8 cellular contexts compared by ENCODE assay signal in the genomic region with DNA sequence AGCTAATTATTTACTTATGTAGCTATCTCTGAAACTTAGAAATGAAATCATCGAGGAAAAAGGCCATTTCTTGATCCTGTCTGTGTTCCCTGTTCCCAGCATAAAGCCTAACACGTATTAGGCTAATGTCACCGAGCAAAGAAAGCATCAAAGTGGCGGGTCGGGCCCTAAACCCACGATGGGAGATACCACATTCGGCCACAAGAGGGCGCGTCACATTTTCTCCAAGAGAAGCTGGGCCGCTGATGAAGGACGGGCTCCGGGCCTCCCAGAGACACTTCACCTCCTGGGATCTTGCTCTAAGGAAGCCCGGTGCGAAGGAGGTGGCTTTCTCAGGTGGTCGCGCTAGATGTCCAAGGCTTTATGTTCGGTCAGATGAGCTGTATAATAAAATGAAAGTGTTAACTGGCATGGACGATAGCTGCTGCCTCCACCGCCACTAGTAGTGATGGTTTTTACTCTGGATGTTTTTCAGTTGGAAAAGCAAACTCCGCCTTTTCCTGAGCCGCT. TPM values are rescaled to one million over a fixed set of nuclear protein-coding genes. Genes with fewer than 3 reads are reported as not detected.
DNase-seq lines count a peak whose midpoint lies in the region; ATAC-seq, FAIRE-seq and TF ChIP-seq lines count a peak whose summit lies in the region.

No MANE protein-coding gene starts in this region.

- no peaks in the 10 kb centered on the region for H3K27me3 Mint-ChIP-seq in Calu3 (ENCODE audit: unreplicated experiment)
- H3K27me3 Mint-ChIP-seq in immature natural killer cell (ENCODE audit: low read depth in 3 of 3) = peaks cover 6 to 13% (median 11%) of the 10 kb centered on the region in 3 donors

- H3K36me3 Mint-ChIP-seq in Calu3 (ENCODE audit: insufficient read depth, unreplicated experiment) (peaks cover 69% of the 10 kb centered on the region), immature natural killer cell (peaks cover 4 to 7% (median 4%) of the 10 kb centered on the region in 3 donors)

- BruUV-seq in Calu3 (replicated peaks; lab: Mats Ljungman, UMichigan) = no TSS peak

- H3K27ac Mint-ChIP-seq in Calu3 (ENCODE audit: unreplicated experiment) = peak overlapping the region; percentile 89
- peak overlapping the region; percentile 82 to 98 (median 97) for H3K27ac Mint-ChIP-seq in immature natural killer cell

- peak; percentile 95 for DNase-seq in Calu3
- DNase-seq in NCI-H2171 (lab: John Stamatoyannopoulos, UW) = peak; percentile 67
- DNase-seq in WERI-Rb-1 = peak; percentile 95
- peak; percentile 77 for DNase-seq in bronchial epithelial cell (ENCODE audit: low read depth)
- peak; percentile 82 to 84 (median 82) for DNase-seq in immature natural killer cell
- DNase-seq in small intestine = peak; percentile 91

- H3K9me3 Mint-ChIP-seq in Calu3 (ENCODE audit: low read depth, unreplicated experiment) (no peaks in the 10 kb centered on the region), immature natural killer cell (no peaks in the 10 kb centered on the region)

- peak overlapping the region; percentile 90 for H3K4me3 ChIP-seq in WERI-Rb-1 (ENCODE audit: low read depth, low read length)
- peak overlapping the region; percentile 65 for H3K4me3 ChIP-seq in bronchial epithelial cell (ENCODE audit: low read depth, low read length)
- peak overlapping the region; percentile 42 to 52 for H3K4me3 ChIP-seq in small intestine (ENCODE audit: low read depth in 1 of 2, low read length in 2 of 2)

- H3K27ac ChIP-seq in WERI-Rb-1 = peak overlapping the region; percentile 14
- H3K27ac ChIP-seq in small intestine (ENCODE audit: low read depth in 1 of 2, low read length in 1 of 2) = peak overlapping the region; percentile 20 to 82

- peaks cover 42% of the 10 kb centered on the region for H3K4me1 Mint-ChIP-seq in Calu3 (ENCODE audit: low read depth, unreplicated experiment)
- H3K4me1 Mint-ChIP-seq in immature natural killer cell = peaks cover 34 to 45% of the 10 kb centered on the region in 2 donors

- WGBS in small intestine, 3 donors = 0% methylated on average over 21 of the region's 21 CpGs

- FAIRE-seq in bronchial epithelial cell (lab: Jason Lieb, UNC) (no peak), small intestine (lab: Jason Lieb, UNC) (no peak)

- H3K36me3 ChIP-seq in WERI-Rb-1 (peaks cover 15% of the 10 kb centered on the region), bronchial epithelial cell (ENCODE audit: control insufficient read depth, insufficient read depth, low read length) (peaks cover 5% of the 10 kb centered on the region), small intestine (ENCODE audit: control insufficient read depth in 2 of 2, insufficient read depth in 2 of 2, low read length in 2 of 2) (peaks cover 0 to 12% of the 10 kb centered on the region in 2 donors)

- ATAC-seq in HG02623 (IDR thresholded peaks at IDR 0.05; ENCODE audit: unreplicated experiment) (peak; percentile 25), HG02981 (IDR thresholded peaks at IDR 0.05; ENCODE audit: unreplicated experiment) (no peak)

- H3K9me3 ChIP-seq in WERI-Rb-1 (ENCODE audit: severe bottlenecking) (no peaks in the 10 kb centered on the region), small intestine (ENCODE audit: control insufficient read depth, low read depth) (no peaks in the 10 kb centered on the region)

- peaks cover 2 to 5% of the 10 kb centered on the region in 2 donors for H3K4me1 ChIP-seq in small intestine (ENCODE audit: control insufficient read depth in 2 of 2, insufficient read depth in 1 of 2, low read depth in 1 of 2, low read length in 1 of 2)

- CTCF ChIA-PET in Calu3 (lab: Charles Lee) = interaction anchor here (0.6 to 3.8 kb wide), 30 partner anchors 10 to 1881 kb away, joined by 3 to 34 read pairs (median 5); a partner anchor contains a TSS

- intact Hi-C loops in Calu3 (cut with micrococcal nuclease; ENCODE audit: unreplicated experiment) = loop anchor here (2.0 to 5.0 kb wide), 3 partner anchors 37 to 203 kb away; a partner anchor contains a TSS

- peak overlapping the region; percentile 90 for H3K4me3 Mint-ChIP-seq in Calu3 (ENCODE audit: low read depth, unreplicated experiment)
- peak overlapping the region; percentile 96 to 100 (median 99) for H3K4me3 Mint-ChIP-seq in immature natural killer cell

- TF ChIP-seq CTCF in Calu3 (IDR thresholded peaks at IDR 0.05; ENCODE audit: unreplicated experiment) (peak; percentile 97), WERI-Rb-1 (IDR thresholded peaks at IDR 0.05; ENCODE audit: low read depth, low read length) (peak; percentile 91), bronchial epithelial cell (IDR thresholded peaks at IDR 0.05; ENCODE audit: insufficient read depth, low read length, severe bottlenecking) (peak; percentile 85)

- H3K27me3 ChIP-seq in WERI-Rb-1 (ENCODE audit: insufficient read depth, low read depth, severe bottlenecking) = no peaks in the 10 kb centered on the region
- no peaks in the 10 kb centered on the region for H3K27me3 ChIP-seq in bronchial epithelial cell (ENCODE audit: control insufficient read depth, insufficient read depth, low read length)
- no peaks in the 10 kb centered on the region for H3K27me3 ChIP-seq in small intestine (ENCODE audit: control insufficient read depth in 2 of 2, insufficient read depth in 2 of 2, low read length in 2 of 2)

RNA-seq across cellular contexts. Expression of a gene that starts 0.9 kb away (rescaled TPM):
- total RNA-seq in Calu3 (2022) = 29.5 and 39.1 TPM in 2 replicates
- 0.79 and 3.5 TPM in 2 replicates for total RNA-seq in bronchial epithelial cell
- 10 to 100 TPM; 36.5 to 54.5 (median 43.8) TPM for polyA plus RNA-seq in immature natural killer cell
- 10 to 100 TPM; 27.2 to 39.6 (median 34.0) TPM for polyA plus RNA-seq in small intestine

RNA-seq across cellular contexts. Expression of a gene that starts 35.7 kb away (rescaled TPM):
- total RNA-seq in Calu3 (2022) (not detected in 2 replicates), bronchial epithelial cell (under 0.01 and 0.26 TPM in 2 replicates)
- polyA plus RNA-seq in immature natural killer cell (1 to 10 TPM in 1 of 3 donors, not detected in 2; 1.2 TPM), small intestine (1 to 10 TPM in 1 of 3 donors, under 1 TPM in 2; 0.54 to 2.1 (median 0.67) TPM)

RNA-seq across cellular contexts. Expression of a gene that starts 38.4 kb away (rescaled TPM):
- total RNA-seq in Calu3 (2022) (539 and 709 TPM in 2 replicates), bronchial epithelial cell (413 and 633 TPM in 2 replicates)
- polyA plus RNA-seq in immature natural killer cell (1 to 10 TPM in 1 of 3 donors, under 1 TPM in 1, not detected in 1; 0.54 to 1.1 TPM), small intestine (10 to 100 TPM; 53.5 to 96.4 (median 75.7) TPM)

RNA-seq across cellular contexts. Expression of a gene that starts 56.2 kb away (rescaled TPM):
- total RNA-seq in Calu3 (2022) (74.3 and 89.7 TPM in 2 replicates), bronchial epithelial cell (16.6 and 17.4 TPM in 2 replicates)
- polyA plus RNA-seq in immature natural killer cell (1 to 10 TPM in 1 of 3 donors, under 1 TPM in 2; 0.25 to 2.0 (median 0.66) TPM), small intestine (10 to 100 TPM; 14.1 to 25.7 (median 17.4) TPM)
